Comparison of ENCODE assay signal across 10 cellular contexts in genomic region chr6:13484138-13484708, GRCh38. TPM values are rescaled to one million over a fixed set of nuclear protein-coding genes. Genes with fewer than 3 reads are reported as not detected.
DNase-seq lines count a peak whose midpoint lies in the region; ATAC-seq and TF ChIP-seq lines count a peak whose summit lies in the region.
"Had no signal": no experiment of that assay in that cellular context is flagged by ENCODE, and none has a peak within 500 bp of the region (broad histone marks: within the 10 kb centered on the region; RNA-seq: fewer than 3 reads in every experiment).

No MANE protein-coding gene starts in this region.

- H3K4me1 Mint-ChIP-seq in activated naive CD4-positive, alpha-beta T cell treated with anti-CD3 and anti-CD28 coated beads, Interleukin-2, amount 50 U/mL, for 24 hours = peaks cover 45% of the 10 kb centered on the region
- H3K4me1 Mint-ChIP-seq in activated B cell treated with CpG ODN at 0.5 μM for 24 hours = peaks cover 57% of the 10 kb centered on the region

- TF ChIP-seq EP300 in upper lobe of left lung (IDR thresholded peaks at IDR 0.05) = no peak

- H3K4me3 ChIP-seq in right lobe of liver (peak overlapping the region in 2 of 3 donors; percentile 68 to 89), upper lobe of left lung (peak overlapping the region in 3 of 4 donors; percentile 90 to 100 (median 95))

- no peaks in the 10 kb centered on the region for H3K27me3 ChIP-seq in right lobe of liver
- no peaks in the 10 kb centered on the region for H3K27me3 ChIP-seq in upper lobe of left lung
- H3K27me3 ChIP-seq: Peyer's patch had no signal

- no peaks in the 10 kb centered on the region for H3K9me3 Mint-ChIP-seq in activated naive CD4-positive, alpha-beta T cell treated with anti-CD3 and anti-CD28 coated beads, Interleukin-2, amount 50 U/mL, for 24 hours
- no peaks in the 10 kb centered on the region for H3K9me3 Mint-ChIP-seq in activated B cell treated with CpG ODN at 0.5 μM for 24 hours

- CTCF ChIA-PET in activated B cell treated with CpG ODN at 0.5 μM for 24 hours (lab: Charles Lee) = interaction anchor here (1.1 to 4.3 kb wide), 3 partner anchors 27 to 226 kb away, joined by 3 to 15 read pairs (median 5); partner anchors contain the start of gene SIRT5

- no peak for ATAC-seq in activated B cell treated with CpG ODN at 0.5 μM for 24 hours (ENCODE audit: low read depth)
- ATAC-seq in right lobe of liver = peak; percentile 18 to 48 (median 44)
- no peak for ATAC-seq in upper lobe of left lung (ENCODE audit: low FRiP score in 2 of 2)
- ATAC-seq in HG02852 (IDR thresholded peaks at IDR 0.05; ENCODE audit: unreplicated experiment) = no peak
- ATAC-seq in HG03439 (IDR thresholded peaks at IDR 0.05; ENCODE audit: unreplicated experiment) = no peak

- peaks cover 0 to 53% (median 10%) of the 10 kb centered on the region in 4 donors for H3K4me1 ChIP-seq in right lobe of liver
- peaks cover 23 to 49% (median 30%) of the 10 kb centered on the region in 4 donors for H3K4me1 ChIP-seq in upper lobe of left lung

- H3K27ac Mint-ChIP-seq in activated naive CD4-positive, alpha-beta T cell treated with anti-CD3 and anti-CD28 coated beads, Interleukin-2, amount 50 U/mL, for 24 hours = no peak overlapping the region
- peak overlapping the region; percentile 26 for H3K27ac Mint-ChIP-seq in activated B cell treated with CpG ODN at 0.5 μM for 24 hours

- intact Hi-C loops in activated B cell treated with CpG ODN at 0.5 μM for 24 hours (cut with micrococcal nuclease) = no loop called here
- intact Hi-C loops in right lobe of liver (cut with DNase I) = loop anchor here (10.0 kb wide), 2 partner anchors 69 to 91 kb away; partner anchors contain the start of gene SIRT5 (in 1 of the 2)

- TF ChIP-seq POLR2A in right lobe of liver (IDR thresholded peaks at IDR 0.05) = peak; percentile 77
- TF ChIP-seq POLR2A in upper lobe of left lung (IDR thresholded peaks at IDR 0.05) = no peak

- H3K27ac ChIP-seq in right lobe of liver (peak overlapping the region; percentile 27 to 96 (median 75)), upper lobe of left lung (peak overlapping the region; percentile 9 to 91 (median 54))

- H3K36me3 ChIP-seq in right lobe of liver (no peaks in the 10 kb centered on the region), upper lobe of left lung (peaks cover 0 to 7% (median 0%) of the 10 kb centered on the region in 4 donors)
- H3K36me3 ChIP-seq: Peyer's patch had no signal

- H3K9me3 ChIP-seq in right lobe of liver (no peaks in the 10 kb centered on the region), upper lobe of left lung (no peaks in the 10 kb centered on the region)
- H3K9me3 ChIP-seq: Peyer's patch had no signal

- peak overlapping the region; percentile 72 for H3K4me3 Mint-ChIP-seq in activated naive CD4-positive, alpha-beta T cell treated with anti-CD3 and anti-CD28 coated beads, Interleukin-2, amount 50 U/mL, for 24 hours
- peak overlapping the region; percentile 41 for H3K4me3 Mint-ChIP-seq in activated B cell treated with CpG ODN at 0.5 μM for 24 hours

- TF ChIP-seq CTCF in activated B cell treated with CpG ODN at 0.5 μM for 24 hours (IDR thresholded peaks at IDR 0.05) = no peak
- TF ChIP-seq CTCF in right lobe of liver (IDR thresholded peaks at IDR 0.05) = no peak
- TF ChIP-seq CTCF in upper lobe of left lung (IDR thresholded peaks at IDR 0.05) = no peak

- 23% methylated on average over 6 of the region's 6 CpGs for WGBS in right lobe of liver (ENCODE audit: insufficient coverage, low coverage, low lambda C conversion rate, missing lambda C conversion rate)
- 52 to 62% methylated on average over 6 of the region's 6 CpGs for WGBS in upper lobe of left lung, 2 donors

- H3K36me3 Mint-ChIP-seq in activated naive CD4-positive, alpha-beta T cell treated with anti-CD3 and anti-CD28 coated beads, Interleukin-2, amount 50 U/mL, for 24 hours = peaks cover 6% of the 10 kb centered on the region
- H3K36me3 Mint-ChIP-seq in activated B cell treated with CpG ODN at 0.5 μM for 24 hours (ENCODE audit: low read depth) = peaks cover 19% of the 10 kb centered on the region

- no peak for DNase-seq in activated naive CD4-positive, alpha-beta T cell treated with Interleukin-2 at 50 U/mL for 16 hours
- DNase-seq in activated B cell treated with CpG ODN at 0.5 μM for 24 hours (no peak), right lobe of liver (peak in 1 of 3 donors; percentile 58), upper lobe of left lung (no peak), GM19238 (ENCODE audit: insufficient read length, low spot score) (no peak)
- DNase-seq: AML-193 had no signal

- POLR2A ChIA-PET in activated B cell treated with CpG ODN at 0.5 μM for 24 hours (lab: Charles Lee) = interaction anchor here (0.9 to 5.2 kb wide), 3 partner anchors 42 to 131 kb away, joined by 5 to 34 read pairs (median 23); partner anchors contain the start of gene NOL7

- H3K27me3 Mint-ChIP-seq in activated naive CD4-positive, alpha-beta T cell treated with anti-CD3 and anti-CD28 coated beads, Interleukin-2, amount 50 U/mL, for 24 hours = peaks cover 2% of the 10 kb centered on the region
- H3K27me3 Mint-ChIP-seq in activated B cell treated with CpG ODN at 0.5 μM for 24 hours = no peaks in the 10 kb centered on the region

RNA-seq across cellular contexts. Expression of gene GFOD1, which starts 3.2 kb away (rescaled TPM):
- 8.3 and 8.4 TPM in 2 replicates for total RNA-seq in activated B cell treated with CpG ODN at 0.5 μM for 24 hours
- total RNA-seq in right lobe of liver = 1 to 10 TPM; 5.4 to 8.5 (median 7.5) TPM
- total RNA-seq in upper lobe of left lung = 10 to 100 TPM; 22.8 to 37.7 (median 25.8) TPM

Comparison
In these comparisons a context has a peak if more than half of its experiments do, and no peak if none do; other contexts are left out.
1. ATAC-seq: peak in right lobe of liver (4 of 4); none in activated B cell treated with CpG ODN at 0.5 μM for 24 hours (single experiment), upper lobe of left lung (0 of 2), HG02852 (single experiment) and HG03439 (single experiment).